ENCODE assay signal across 1 cellular context in genomic region chrX:114087543-114087942, GRCh38.
TF ChIP-seq lines count a peak whose summit lies in the region.

No MANE protein-coding gene starts in this region.

TF ChIP-seq in HepG2, 621 proteins besides CTCF, POLR2A, EP300 and RAD21 (continued from another document):
- TF ChIP-seq PBX2 (CRISPR knock-in tag; IDR thresholded peaks at IDR 0.05) (no peak), TARDBP (CRISPR knock-in tag; IDR thresholded peaks at IDR 0.05) (no peak), ZBTB33 (CRISPR knock-in tag; IDR thresholded peaks at IDR 0.05) (no peak), NR2C2 (CRISPR knock-in tag; IDR thresholded peaks at IDR 0.05; ENCODE audit: borderline replicate concordance) (no peak), TMF1 (CRISPR knock-in tag; IDR thresholded peaks at IDR 0.05; ENCODE audit: low read depth) (no peak), GMEB1 (CRISPR knock-in tag; IDR thresholded peaks at IDR 0.05; ENCODE audit: borderline replicate concordance) (no peak), MED8 (CRISPR knock-in tag; IDR thresholded peaks at IDR 0.05; ENCODE audit: insufficient replicate concordance) (no peak), ARID5B (CRISPR knock-in tag; IDR thresholded peaks at IDR 0.05) (no peak), JDP2 (CRISPR knock-in tag; IDR thresholded peaks at IDR 0.05; ENCODE audit: borderline replicate concordance) (no peak), SP2 (CRISPR knock-in tag; IDR thresholded peaks at IDR 0.05) (no peak), STAG1 (CRISPR knock-in tag; IDR thresholded peaks at IDR 0.05) (no peak), ZNF354B (CRISPR knock-in tag; IDR thresholded peaks at IDR 0.05) (no peak), RXRB (CRISPR knock-in tag; IDR thresholded peaks at IDR 0.05; ENCODE audit: borderline replicate concordance) (no peak)
